Comparison of ENCODE assay signal across 20 cellular contexts in the genomic region with DNA sequence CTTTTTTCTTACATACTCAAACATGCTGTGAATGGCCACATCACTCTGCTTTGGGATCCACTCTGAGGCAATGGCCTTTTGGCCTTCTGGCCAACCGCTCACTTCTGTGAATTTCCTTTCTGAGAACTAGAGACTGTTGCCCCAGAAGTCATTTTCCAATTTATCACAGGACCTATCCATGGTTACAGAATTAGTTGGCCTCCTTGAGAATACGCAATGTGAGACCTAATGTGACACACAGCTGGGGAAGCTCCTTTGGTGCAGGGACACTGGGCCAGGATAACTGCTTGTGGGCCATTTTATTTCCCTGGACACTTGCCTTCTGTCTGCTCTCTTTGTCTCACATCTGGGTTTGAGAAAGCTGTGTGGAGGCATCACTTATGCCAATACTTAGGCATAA. TPM values are rescaled to one million over a fixed set of nuclear protein-coding genes. Genes with fewer than 3 reads are reported as not detected.
DNase-seq lines count a peak whose midpoint lies in the region; ATAC-seq, FAIRE-seq and TF ChIP-seq lines count a peak whose summit lies in the region.
"Had no signal": no experiment of that assay in that cellular context is flagged by ENCODE, and none has a peak within 500 bp of the region (broad histone marks: within the 10 kb centered on the region; RNA-seq: fewer than 3 reads in every experiment).

No MANE protein-coding gene starts in this region.

- H3K36me3 ChIP-seq in liver (ENCODE audit: control insufficient read depth in 4 of 4, insufficient read depth in 3 of 4, low read depth in 1 of 4, low read length in 3 of 4) = peaks cover 0 to 4% (median 4%) of the 10 kb centered on the region in 4 donors
- H3K36me3 ChIP-seq in right lobe of liver = no peaks in the 10 kb centered on the region
- H3K36me3 ChIP-seq in left ventricle myocardium inferior = no peaks in the 10 kb centered on the region
- no peaks in the 10 kb centered on the region for H3K36me3 ChIP-seq in aorta (ENCODE audit: control insufficient read depth in 1 of 2, insufficient read depth in 2 of 2, low read length in 1 of 2)
- H3K36me3 ChIP-seq: BLaER1 treated with 17β-estradiol and CSF1 and Interleukin-3, amounts not matched to agents 10 nM and 100 nM had no signal

- H3K27me3 ChIP-seq in liver (ENCODE audit: control insufficient read depth in 4 of 4, insufficient read depth in 4 of 4, low read length in 3 of 4) (no peaks in the 10 kb centered on the region), right lobe of liver (no peaks in the 10 kb centered on the region), left ventricle myocardium inferior (ENCODE audit: low read depth) (no peaks in the 10 kb centered on the region), aorta (ENCODE audit: control insufficient read depth in 1 of 2, insufficient read depth in 2 of 2, low read length in 1 of 2) (no peaks in the 10 kb centered on the region)
- H3K27me3 ChIP-seq: BLaER1 treated with 17β-estradiol and CSF1 and Interleukin-3, amounts not matched to agents 10 nM and 100 nM had no signal

- H3K4me3 ChIP-seq in liver (ENCODE audit: low read depth in 1 of 3, low read length in 3 of 3) (no peak overlapping the region), right lobe of liver (no peak overlapping the region), left ventricle myocardium inferior (no peak overlapping the region), aorta (ENCODE audit: low read length in 2 of 2) (no peak overlapping the region)
- H3K4me3 ChIP-seq: BLaER1 treated with 17β-estradiol and CSF1 and Interleukin-3, amounts not matched to agents 10 nM and 100 nM had no signal

- no peak for FAIRE-seq in GM12892 (lab: Jason Lieb, UNC)
- FAIRE-seq: GM12891, H54, HepG2 had no signal

- H3K9ac ChIP-seq in liver (ENCODE audit: low read depth in 1 of 2, low read length in 2 of 2) = no peak overlapping the region
- H3K9ac ChIP-seq: BLaER1 treated with 17β-estradiol and CSF1 and Interleukin-3, amounts not matched to agents 10 nM and 100 nM had no signal

- TF ChIP-seq POLR2A in right lobe of liver (IDR thresholded peaks at IDR 0.05) (no peak), GM12892 (IDR thresholded peaks at IDR 0.05; ENCODE audit: low read depth, low read length) (no peak)

- TF ChIP-seq RAD21 in liver (IDR thresholded peaks at IDR 0.05) = peak in 1 of 2 donors; percentile 13

- 85% methylated on average over 2 of the region's 2 CpGs for WGBS in liver
- WGBS in right lobe of liver (ENCODE audit: insufficient coverage, low coverage, low lambda C conversion rate, missing lambda C conversion rate) = 60% methylated on average over 2 of the region's 2 CpGs
- WGBS in aorta, 2 donors = 94 to 95% methylated on average over 2 of the region's 2 CpGs

- H3K4me1 ChIP-seq in liver (ENCODE audit: control insufficient read depth in 4 of 4, insufficient read depth in 4 of 4, low read length in 3 of 4) (peaks cover 7 to 36% (median 26%) of the 10 kb centered on the region in 4 donors), right lobe of liver (peaks cover 0 to 44% (median 13%) of the 10 kb centered on the region in 4 donors), left ventricle myocardium inferior (peaks cover 23% of the 10 kb centered on the region), aorta (ENCODE audit: control insufficient read depth in 1 of 2, insufficient read depth in 2 of 2, low read length in 2 of 2) (peaks cover 0 to 3% of the 10 kb centered on the region in 2 donors)
- H3K4me1 ChIP-seq: BLaER1 treated with 17β-estradiol and CSF1 and Interleukin-3, amounts not matched to agents 10 nM and 100 nM had no signal

- intact Hi-C loops in right lobe of liver (cut with DNase I) (no loop called here), left ventricle myocardium inferior (cut with micrococcal nuclease) (no loop called here), sciatic nerve (cut with DNase I) (no loop called here), aorta (cut with DNase I) (loop anchor here (5.0 kb wide), 1 partner anchor 33 kb away; no protein-coding TSS in a partner anchor)

- ATAC-seq in right lobe of liver (no peak), sciatic nerve (peak; percentile 91), aorta (ENCODE audit: low FRiP score) (peak; percentile 74), HG02885 (IDR thresholded peaks at IDR 0.05; ENCODE audit: poor library complexity, unreplicated experiment) (no peak)
- ATAC-seq: HepG2 had no signal

- H3K27ac ChIP-seq in liver (ENCODE audit: low read depth in 1 of 2, low read length in 2 of 2) (no peak overlapping the region), right lobe of liver (peak overlapping the region in 1 of 3 donors; percentile 17), left ventricle myocardium inferior (replicated peaks) (peak overlapping the region; percentile 53), aorta (ENCODE audit: low read depth in 1 of 2, low read length in 2 of 2) (no peak overlapping the region)
- H3K27ac ChIP-seq: BLaER1 treated with 17β-estradiol and CSF1 and Interleukin-3, amounts not matched to agents 10 nM and 100 nM had no signal

- no peaks in the 10 kb centered on the region for H3K9me3 ChIP-seq in liver (ENCODE audit: control insufficient read depth in 4 of 4, low read length in 3 of 4)
- H3K9me3 ChIP-seq in right lobe of liver = no peaks in the 10 kb centered on the region
- H3K9me3 ChIP-seq in left ventricle myocardium inferior (replicated peaks) = no peaks in the 10 kb centered on the region
- H3K9me3 ChIP-seq in aorta (ENCODE audit: control insufficient read depth, low read length) = no peaks in the 10 kb centered on the region
- H3K9me3 ChIP-seq: BLaER1 treated with 17β-estradiol and CSF1 and Interleukin-3, amounts not matched to agents 10 nM and 100 nM had no signal

- TF ChIP-seq CTCF in liver (IDR thresholded peaks at IDR 0.05; ENCODE audit: low read depth, low read length, missing input control) (no peak), right lobe of liver (IDR thresholded peaks at IDR 0.05) (no peak), left ventricle myocardium inferior (IDR thresholded peaks at IDR 0.05; ENCODE audit: borderline replicate concordance) (no peak)

- no peak for DNase-seq in right lobe of liver
- DNase-seq in left ventricle myocardium inferior = no peak
- DNase-seq in sciatic nerve (ENCODE audit: low spot score) = no peak
- no peak for DNase-seq in aorta
- DNase-seq in GM12892 (ENCODE audit: insufficient read length) = no peak
- no peak for DNase-seq in DMS79 treated with DMSO at 0.1 percent for 48 hours (lab: John Stamatoyannopoulos, UW)
- DNase-seq: GF-D8, HFFc6, NCI-H1092, NCI-H146, NCI-H2081, NCI-H510A had no signal

TF ChIP-seq in liver, 16 proteins besides CTCF, POLR2A, EP300 and RAD21:
- TF ChIP-seq RXRA (IDR thresholded peaks at IDR 0.05) = peak; percentile 28 to 31
- TF ChIP-seq, protein P1, sequence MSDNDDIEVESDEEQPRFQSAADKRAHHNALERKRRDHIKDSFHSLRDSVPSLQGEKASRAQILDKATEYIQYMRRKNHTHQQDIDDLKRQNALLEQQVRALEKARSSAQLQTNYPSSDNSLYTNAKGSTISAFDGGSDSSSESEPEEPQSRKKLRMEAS (IDR thresholded peaks at IDR 0.05) = no peak
- TF ChIP-seq SP1 (IDR thresholded peaks at IDR 0.05) = peak; percentile 16
- peak; percentile 47 for TF ChIP-seq NR2F2 (IDR thresholded peaks at IDR 0.05)

RNA-seq across cellular contexts. Expression of a gene that starts 50.6 kb away (rescaled TPM):
- total RNA-seq in liver (10 to 100 TPM in 1 of 2 donors, under 1 TPM in 1; 0.61 to 42.8 TPM), right lobe of liver (100 to 1,000 TPM in 2 of 6 experiments, 10 to 100 TPM in 4; 18.9 to 115 (median 59.2) TPM), left ventricle myocardium inferior (5.8 TPM), sciatic nerve (52.1 TPM), aorta (100 to 1,000 TPM; 103 to 193 TPM)
- polyA plus RNA-seq in liver (100 to 1,000 TPM in 1 of 2 donors, 10 to 100 TPM in 1; 23.7 to 118 TPM), aorta (1 to 10 TPM; 1.3 to 3.5 TPM)
- polyA plus RNA-seq in GM12892 (2012; ENCODE audit: missing spikeins) = 13.9 TPM
- total RNA-seq: A172, HepG2, MCF 10A had no signal
- polyA plus RNA-seq: HepG2 had no signal

Comparison
In these comparisons a context has a peak if more than half of its experiments do, and no peak if none do; other contexts are left out.
1. ATAC-seq: peak in sciatic nerve (single experiment) and aorta (single experiment); none in right lobe of liver (0 of 4) and HG02885 (single experiment).
2. intact Hi-C loops: an anchor here in aorta (5.0 kb wide); none called in right lobe of liver, left ventricle myocardium inferior and sciatic nerve.